Comparison of ENCODE assay signal across 8 cellular contexts in the genomic region with DNA sequence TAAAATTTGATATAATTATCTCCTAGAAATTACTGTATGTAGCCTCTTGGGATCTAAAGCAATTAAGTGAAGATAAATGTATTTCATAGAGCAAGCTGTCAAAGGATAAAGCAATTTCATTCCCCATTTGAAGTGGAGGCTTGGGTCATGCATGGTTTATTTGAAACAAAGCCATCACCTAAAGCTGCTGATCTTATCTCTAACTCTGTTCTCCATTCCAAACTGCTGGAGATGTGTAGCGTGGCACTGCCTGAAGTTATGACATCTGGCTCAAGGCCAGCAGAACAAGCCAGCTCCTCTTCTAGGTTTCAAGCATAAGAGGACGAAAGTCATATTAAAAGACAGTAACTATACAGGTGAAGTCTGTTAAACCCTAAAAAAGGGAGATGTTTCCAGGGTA.
DNase-seq lines count a peak whose midpoint lies in the region; ATAC-seq and TF ChIP-seq lines count a peak whose summit lies in the region.

No MANE protein-coding gene starts in this region.

- peaks cover 8% of the 10 kb centered on the region for H3K4me1 ChIP-seq in CD8-positive, alpha-beta memory T cell (ENCODE audit: insufficient read depth, low read length)
- H3K4me1 ChIP-seq in esophagus muscularis mucosa, result peaks cover 15 to 30% (median 27%) of the 10 kb centered on the region in 4 donors

- intact Hi-C loops in left colon (cut with DNase I, micrococcal nuclease), result no loop called here
- intact Hi-C loops in esophagus muscularis mucosa (cut with DNase I), result no loop called here

- POLR2A ChIA-PET in CD8-positive, alpha-beta memory T cell (lab: Charles Lee), result no interaction called here

- peaks cover 0 to 21% (median 7%) of the 10 kb centered on the region in 3 donors for H3K36me3 Mint-ChIP-seq in CD8-positive, alpha-beta memory T cell

- no peak overlapping the region for H3K4me3 Mint-ChIP-seq in CD8-positive, alpha-beta memory T cell

- no peaks in the 10 kb centered on the region for H3K9me3 Mint-ChIP-seq in CD8-positive, alpha-beta memory T cell

- CTCF ChIA-PET in CD8-positive, alpha-beta memory T cell (lab: Charles Lee), result interaction anchor here (0.8 to 1.5 kb wide), 4 partner anchors 14 to 82 kb away, joined by 3 to 4 read pairs (median 3); no protein-coding TSS in a partner anchor

- H3K9me3 ChIP-seq in CD8-positive, alpha-beta memory T cell (ENCODE audit: low read length), result no peaks in the 10 kb centered on the region
- H3K9me3 ChIP-seq in esophagus muscularis mucosa, result no peaks in the 10 kb centered on the region

- 33% methylated on average over 2 of the region's 2 CpGs for WGBS in esophagus muscularis mucosa

- peak overlapping the region in 6 of 8 donors; percentile 14 to 81 (median 63) for H3K27ac Mint-ChIP-seq in CD8-positive, alpha-beta memory T cell

- peaks cover 12 to 20% (median 18%) of the 10 kb centered on the region in 3 donors for H3K4me1 Mint-ChIP-seq in CD8-positive, alpha-beta memory T cell

- no peak overlapping the region for H3K4me3 ChIP-seq in CD8-positive, alpha-beta memory T cell (ENCODE audit: low read length)
- no peak overlapping the region for H3K4me3 ChIP-seq in esophagus muscularis mucosa

- TF ChIP-seq CTCF in esophagus muscularis mucosa (IDR thresholded peaks at IDR 0.05), result no peak

- H3K27me3 ChIP-seq in CD8-positive, alpha-beta memory T cell (ENCODE audit: insufficient read depth, low read length, poor library complexity, severe bottlenecking), result no peaks in the 10 kb centered on the region
- H3K27me3 ChIP-seq in esophagus muscularis mucosa, result no peaks in the 10 kb centered on the region

- no peak for TF ChIP-seq POLR2A in esophagus muscularis mucosa (IDR thresholded peaks at IDR 0.05; ENCODE audit: low read depth)

- peaks cover 0 to 2% of the 10 kb centered on the region in 2 donors for H3K27me3 Mint-ChIP-seq in CD8-positive, alpha-beta memory T cell

- H3K27ac ChIP-seq in CD8-positive, alpha-beta memory T cell (ENCODE audit: low read depth, low read length), result no peak overlapping the region
- H3K27ac ChIP-seq in esophagus muscularis mucosa (replicated peaks in 1 of 4), result no peak overlapping the region

- H3K36me3 ChIP-seq in CD8-positive, alpha-beta memory T cell (ENCODE audit: insufficient read depth, low read length), result no peaks in the 10 kb centered on the region
- no peaks in the 10 kb centered on the region for H3K36me3 ChIP-seq in esophagus muscularis mucosa

- TF ChIP-seq EP300 in esophagus muscularis mucosa (IDR thresholded peaks at IDR 0.05), result no peak

- DNase-seq in CD8-positive, alpha-beta memory T cell, result no peak
- DNase-seq in H4 (ENCODE audit: low spot score) (peak; percentile 12), SHP77 (lab: John Stamatoyannopoulos, UW) (peak; percentile 24 to 43), left colon (peak in 1 of 2 donors; percentile 47), hippocampal formation (lab: John Stamatoyannopoulos, UW) (no peak), esophagus muscularis mucosa (ENCODE audit: extremely low spot score) (no peak)
- no peak for DNase-seq in activated CD4-positive, alpha-beta T cell treated with anti-CD3 and anti-CD28 coated beads, Interleukin-2, amount 50 U/mL, for 48 hours

- ATAC-seq in left colon, result peak; percentile 69
- no peak for ATAC-seq in GM19463 (IDR thresholded peaks at IDR 0.05; ENCODE audit: unreplicated experiment)

Comparison
In these comparisons a context has a peak if more than half of its experiments do, and no peak if none do; other contexts are left out.
1. DNase-seq: peak in H4 (single experiment) and SHP77 (2 of 2); none in CD8-positive, alpha-beta memory T cell (0 of 5), activated CD4-positive, alpha-beta T cell treated with anti-CD3 and anti-CD28 coated beads, Interleukin-2, amount 50 U/mL, for 48 hours (0 of 2), hippocampal formation (0 of 2) and esophagus muscularis mucosa (single experiment).